In the genomic region with DNA sequence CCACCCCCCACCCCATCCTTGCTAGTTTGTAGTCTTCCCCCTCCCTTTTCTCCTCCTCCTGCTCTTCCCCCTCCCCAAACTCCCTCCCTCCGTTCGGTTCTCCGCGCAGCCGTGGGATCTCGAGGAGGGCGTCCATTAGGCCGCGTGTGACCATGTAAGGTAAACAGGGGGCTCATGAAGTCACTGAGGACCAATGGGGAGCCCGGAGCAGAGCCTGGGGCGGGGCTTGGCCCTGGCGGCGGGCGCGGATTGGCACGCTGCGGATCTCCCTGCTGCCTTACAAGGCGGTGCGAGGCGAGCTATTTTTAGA, we compare ENCODE assay signal across 8 cellular contexts. TPM values are rescaled to one million over a fixed set of nuclear protein-coding genes. Genes with fewer than 3 reads are reported as not detected.
DNase-seq lines count a peak whose midpoint lies in the region; ATAC-seq and TF ChIP-seq lines count a peak whose summit lies in the region.

No MANE protein-coding gene starts in this region.

- peaks cover 0 to 4% (median 0%) of the 10 kb centered on the region in 9 donors for H3K9me3 Mint-ChIP-seq in naive thymus-derived CD8-positive, alpha-beta T cell
- peaks cover 3% of the 10 kb centered on the region for H3K9me3 Mint-ChIP-seq in stimulated activated memory B cell treated with anti-CD40 and anti-IgM and Interleukin-4, amounts not matched to agents 10 μg/mL and 1 μg/mL and 100 μg/mL, for 72 hours

- H3K4me3 Mint-ChIP-seq in naive thymus-derived CD8-positive, alpha-beta T cell: peak overlapping the region; percentile 91 to 99 (median 96)
- H3K4me3 Mint-ChIP-seq in stimulated activated memory B cell treated with anti-CD40 and anti-IgM and Interleukin-4, amounts not matched to agents 10 μg/mL and 1 μg/mL and 100 μg/mL, for 72 hours: peak overlapping the region; percentile 98

- DNase-seq in DMS79 (lab: John Stamatoyannopoulos, UW): peak; percentile 99
- peak; percentile 97 for DNase-seq in GOT3 (lab: John Stamatoyannopoulos, UW)
- DNase-seq in Kasumi-1 (lab: John Stamatoyannopoulos, UW): peak; percentile 78 to 82
- DNase-seq in SHP77 (lab: John Stamatoyannopoulos, UW): peak; percentile 97
- DNase-seq in activated gamma-delta T cell (lab: John Stamatoyannopoulos, UW): peak; percentile 57
- peak; percentile 100 for DNase-seq in fibroblast of pulmonary artery (ENCODE audit: low read depth)
- DNase-seq in naive thymus-derived CD8-positive, alpha-beta T cell: peak; percentile 85 to 99 (median 98)

- ATAC-seq in naive thymus-derived CD8-positive, alpha-beta T cell: peak; percentile 83 to 86
- peak; percentile 97 for ATAC-seq in stimulated activated memory B cell treated with anti-CD40 and anti-IgM and Interleukin-4, amounts not matched to agents 10 μg/mL and 1 μg/mL and 100 μg/mL, for 72 hours

- peaks cover 27 to 59% (median 44%) of the 10 kb centered on the region in 4 donors for H3K4me1 Mint-ChIP-seq in naive thymus-derived CD8-positive, alpha-beta T cell
- H3K4me1 Mint-ChIP-seq in stimulated activated memory B cell treated with anti-CD40 and anti-IgM and Interleukin-4, amounts not matched to agents 10 μg/mL and 1 μg/mL and 100 μg/mL, for 72 hours: peaks cover 53% of the 10 kb centered on the region

- H3K36me3 Mint-ChIP-seq in naive thymus-derived CD8-positive, alpha-beta T cell: no peaks in the 10 kb centered on the region
- H3K36me3 Mint-ChIP-seq in stimulated activated memory B cell treated with anti-CD40 and anti-IgM and Interleukin-4, amounts not matched to agents 10 μg/mL and 1 μg/mL and 100 μg/mL, for 72 hours: no peaks in the 10 kb centered on the region

- no peaks in the 10 kb centered on the region for H3K27me3 Mint-ChIP-seq in naive thymus-derived CD8-positive, alpha-beta T cell
- H3K27me3 Mint-ChIP-seq in stimulated activated memory B cell treated with anti-CD40 and anti-IgM and Interleukin-4, amounts not matched to agents 10 μg/mL and 1 μg/mL and 100 μg/mL, for 72 hours: no peaks in the 10 kb centered on the region

- peak overlapping the region; percentile 95 to 100 (median 98) for H3K27ac Mint-ChIP-seq in naive thymus-derived CD8-positive, alpha-beta T cell
- peak overlapping the region; percentile 95 for H3K27ac Mint-ChIP-seq in stimulated activated memory B cell treated with anti-CD40 and anti-IgM and Interleukin-4, amounts not matched to agents 10 μg/mL and 1 μg/mL and 100 μg/mL, for 72 hours

- no peak for TF ChIP-seq CTCF in fibroblast of pulmonary artery (IDR thresholded peaks at IDR 0.05; ENCODE audit: low read length, missing control alignments)

- POLR2A ChIA-PET in naive thymus-derived CD8-positive, alpha-beta T cell (lab: Charles Lee): interaction anchor here (0.5 to 8.1 kb wide), 44 partner anchors 9 to 1080 kb away, joined by 3 to 399 read pairs (median 4); partner anchors contain the start of genes CCNYL1, CREB1, FASTKD2 and INO80D

- H3K4me3 ChIP-seq in fibroblast of pulmonary artery (replicated peaks; ENCODE audit: low read depth, low read length): peak overlapping the region; percentile 91

RNA-seq across cellular contexts. Expression of gene KLF7, which starts 0.2 kb away (rescaled TPM):
- total RNA-seq in naive thymus-derived CD8-positive, alpha-beta T cell: 10 to 100 TPM; 79.5 to 89.2 TPM
- 10 to 100 TPM; 15.2 to 29.6 (median 16.3) TPM for polyA plus RNA-seq in naive thymus-derived CD8-positive, alpha-beta T cell

Comparison
In these comparisons a context has a peak if more than half of its experiments do, and no peak if none do; other contexts are left out.
1. Peak in every context shown above with its lines: DNase-seq, ATAC-seq and H3K4me3 ChIP-seq.